8 cellular contexts compared by ENCODE assay signal in genomic region chr17:64120972-64121786, GRCh38. TPM values are rescaled to one million over a fixed set of nuclear protein-coding genes. Genes with fewer than 3 reads are reported as not detected.
DNase-seq lines count a peak whose midpoint lies in the region; ATAC-seq, FAIRE-seq and TF ChIP-seq lines count a peak whose summit lies in the region.
"Not testable (repeated sequence)": the region's sequence is repeated elsewhere in the genome, so short reads cannot be mapped to it uniquely, and the experiment has no call there.

No MANE protein-coding gene starts in this region.

- ATAC-seq in GM18519 (IDR thresholded peaks at IDR 0.05; ENCODE audit: low FRiP score, unreplicated experiment) (peak; percentile 77), GM21390 (IDR thresholded peaks at IDR 0.05; ENCODE audit: unreplicated experiment) (peak; percentile 91), HG03039 (IDR thresholded peaks at IDR 0.05; ENCODE audit: unreplicated experiment) (peak; percentile 51), pancreas (peak in 3 of 4 donors; percentile 8 to 42 (median 24))

- H3K9me3 Mint-ChIP-seq in CD14-positive monocyte; activated CD4-positive, alpha-beta memory T cell treated with anti-CD3 and anti-CD28 coated beads, Interleukin-2, amount 10 ng/mL, durations not matched to agents 7 days and 5 days: not testable (repeated sequence)

- H3K4me3 ChIP-seq in LNCaP clone FGC (ENCODE audit: low read depth, low read length); colonic mucosa; pancreas: not testable (repeated sequence)

- intact Hi-C loops in CD14-positive monocyte (cut with micrococcal nuclease); colonic mucosa (cut with DNase I): not testable (repeated sequence)
- intact Hi-C loops in pancreas (cut with DNase I): loop anchor here in 2 of 3 donors (5.0 to 10.0 kb wide), 2 partner anchors 44 to 56 kb away; no protein-coding TSS in a partner anchor

- CTCF ChIA-PET in activated CD4-positive, alpha-beta memory T cell treated with anti-CD3 and anti-CD28 coated beads, Interleukin-2, amount 10 ng/mL, durations not matched to agents 7 days and 5 days (lab: Charles Lee): interaction anchor here (0.7 to 18.3 kb wide), 6 partner anchors 9 to 92 kb away, joined by 3 to 510 read pairs (median 8); partner anchors contain the start of gene ERN1

- WGBS in pancreas, 2 donors: 80 to 81% methylated on average over 13 of the region's 13 CpGs

- H3K27ac ChIP-seq in colonic mucosa (peak overlapping the region; percentile 7), pancreas (peak overlapping the region in 2 of 4 donors; percentile 16 to 43)

- H3K9me3 ChIP-seq in colonic mucosa, pancreas: not testable (repeated sequence)

- DNase-seq in CD14-positive monocyte (ENCODE audit: low spot score); LNCaP clone FGC (ENCODE audit: low read depth); colonic mucosa; pancreas: not testable (repeated sequence)
- DNase-seq in activated CD4-positive, alpha-beta memory T cell treated with anti-CD3 and anti-CD28 coated beads, Interleukin-2, amount 10 ng/mL, durations not matched to agents 7 days and 5 days: peak; percentile 51

- not testable (repeated sequence) for H3K4me1 ChIP-seq in colonic mucosa
- peaks cover 18 to 83% (median 51%) of the 10 kb centered on the region in 3 donors for H3K4me1 ChIP-seq in pancreas

- not testable (repeated sequence) for FAIRE-seq in pancreas (lab: Jason Lieb, UNC)

- H3K4me1 Mint-ChIP-seq in CD14-positive monocyte: peaks cover 48% of the 10 kb centered on the region
- H3K4me1 Mint-ChIP-seq in activated CD4-positive, alpha-beta memory T cell treated with anti-CD3 and anti-CD28 coated beads, Interleukin-2, amount 10 ng/mL, durations not matched to agents 7 days and 5 days: peaks cover 87% of the 10 kb centered on the region

- H3K4me3 Mint-ChIP-seq in CD14-positive monocyte: not testable (repeated sequence)
- peak overlapping the region; percentile 64 for H3K4me3 Mint-ChIP-seq in activated CD4-positive, alpha-beta memory T cell treated with anti-CD3 and anti-CD28 coated beads, Interleukin-2, amount 10 ng/mL, durations not matched to agents 7 days and 5 days

- not testable (repeated sequence) for H3K27me3 ChIP-seq in colonic mucosa, pancreas

- H3K27me3 Mint-ChIP-seq in CD14-positive monocyte (ENCODE audit: low read depth in 3 of 3); activated CD4-positive, alpha-beta memory T cell treated with anti-CD3 and anti-CD28 coated beads, Interleukin-2, amount 10 ng/mL, durations not matched to agents 7 days and 5 days: not testable (repeated sequence)

- H3K27ac Mint-ChIP-seq in CD14-positive monocyte: peak overlapping the region; percentile 25 to 85 (median 58)
- peak overlapping the region; percentile 89 for H3K27ac Mint-ChIP-seq in activated CD4-positive, alpha-beta memory T cell treated with anti-CD3 and anti-CD28 coated beads, Interleukin-2, amount 10 ng/mL, durations not matched to agents 7 days and 5 days

- TF ChIP-seq CTCF in CD14-positive monocyte (IDR thresholded peaks at IDR 0.05); colonic mucosa (IDR thresholded peaks at IDR 0.05); pancreas (IDR thresholded peaks at IDR 0.05): not testable (repeated sequence)
- TF ChIP-seq CTCF in LNCaP clone FGC (IDR thresholded peaks at IDR 0.05; ENCODE audit: control insufficient read depth, extremely low read depth, insufficient read depth): peak; percentile 32

- H3K9ac ChIP-seq in colonic mucosa (ENCODE audit: low read depth in 2 of 2, low read length in 2 of 2): peak overlapping the region in 1 of 2 donors; percentile 4

- H3K36me3 Mint-ChIP-seq in CD14-positive monocyte: peaks cover 19 to 34% of the 10 kb centered on the region in 2 donors
- peaks cover 76% of the 10 kb centered on the region for H3K36me3 Mint-ChIP-seq in activated CD4-positive, alpha-beta memory T cell treated with anti-CD3 and anti-CD28 coated beads, Interleukin-2, amount 10 ng/mL, durations not matched to agents 7 days and 5 days (ENCODE audit: low read depth)

- POLR2A ChIA-PET in activated CD4-positive, alpha-beta memory T cell treated with anti-CD3 and anti-CD28 coated beads, Interleukin-2, amount 10 ng/mL, durations not matched to agents 7 days and 5 days (lab: Charles Lee): interaction anchor here (0.9 to 7.1 kb wide), 14 partner anchors 8 to 386 kb away, joined by 3 to 52 read pairs (median 5); partner anchors contain the start of genes CEP95 and ERN1

- not testable (repeated sequence) for H3K36me3 ChIP-seq in colonic mucosa, pancreas

RNA-seq across cellular contexts. Expression of gene ERN1, which starts 8.8 kb away (rescaled TPM):
- polyA plus RNA-seq in CD14-positive monocyte (10 to 100 TPM; 11.0 to 13.7 TPM), pancreas (10 to 100 TPM; 10.4 to 19.8 TPM)
- total RNA-seq in activated CD4-positive, alpha-beta memory T cell treated with anti-CD3 and anti-CD28 coated beads, Interleukin-2, amount 10 ng/mL, durations not matched to agents 7 days and 5 days: 100 to 1,000 TPM; 126 to 128 TPM
- total RNA-seq in colonic mucosa (10 to 100 TPM; 19.2 to 19.6 TPM), pancreas (100 to 1,000 TPM in 1 of 6 donors, 10 to 100 TPM in 5; 37.0 to 151 (median 42.9) TPM)

Comparison
In these comparisons a context has a peak if more than half of its experiments do, and no peak if none do; other contexts are left out.
1. ATAC-seq: peak in every context shown above with its lines; median percentile 91 in GM21390; 77 in GM18519; 51 in HG03039; 24 in pancreas.